In genomic region chr18:7447629-7448028, GRCh38 we compare ENCODE assay signal across 15 cellular contexts.
"Had no signal": no experiment of that assay in that cellular context is flagged by ENCODE, and none has a peak within 500 bp of the region (broad histone marks: within the 10 kb centered on the region; RNA-seq: fewer than 3 reads in every experiment).

No MANE protein-coding gene starts in this region.

- H3K27me3 ChIP-seq: neural progenitor cell, pancreas, upper lobe of right lung had no signal

- H3K27ac ChIP-seq: lower lobe of right lung, neural progenitor cell, pancreas, SK-N-MC, thoracic aorta, upper lobe of right lung had no signal

- H3K36me3 ChIP-seq: lower lobe of right lung, neural progenitor cell, pancreas, thoracic aorta, upper lobe of right lung had no signal

- DNase-seq: activated CD4-positive, alpha-beta T cell treated with anti-CD3 and anti-CD28 coated beads, Interleukin-2, amount 50 U/mL, for 1 hour; activated CD8-positive, alpha-beta memory T cell treated with anti-CD3 and anti-CD28 coated beads, Interleukin-2, amount 10 ng/mL, durations not matched to agents 7 days and 5 days; activated T-cell treated with anti-CD3 and anti-CD28 coated beads, Interleukin-2, amount 50 U/mL, for 1 hour; amniotic stem cell; cerebellar nuclear complex; erythroblast; left cardiac atrium; lower lobe of right lung; midbrain; pancreas; upper lobe of right lung had no signal

- H3K4me1 ChIP-seq: lower lobe of right lung, pancreas, upper lobe of right lung had no signal

- H3K4me3 ChIP-seq: lower lobe of right lung, neural progenitor cell, pancreas, SK-N-MC, thoracic aorta, upper lobe of right lung had no signal

- H3K9ac ChIP-seq: neural progenitor cell had no signal

- H3K4me2 ChIP-seq: neural progenitor cell had no signal

- H3K9me3 ChIP-seq: lower lobe of right lung, pancreas, thoracic aorta, upper lobe of right lung had no signal

- ATAC-seq: activated CD8-positive, alpha-beta memory T cell treated with anti-CD3 and anti-CD28 coated beads, Interleukin-2, amount 10 ng/mL, durations not matched to agents 7 days and 5 days; left cardiac atrium; lower lobe of right lung; pancreas; stimulated activated effector memory CD8-positive, alpha-beta T cell treated with anti-CD3 and anti-CD28 coated beads, Interleukin-12 subunit alpha, Interleukin-12 subunit beta, amount 100 ng/mL, for 72 hours; upper lobe of right lung had no signal

- H2AFZ ChIP-seq: neural progenitor cell had no signal
